ENCODE assay signal across 17 cellular contexts in genomic region chrX:6574762-6575161, GRCh38. TPM values are rescaled to one million over a fixed set of nuclear protein-coding genes. Genes with fewer than 3 reads are reported as not detected.
DNase-seq lines count a peak whose midpoint lies in the region; ATAC-seq and TF ChIP-seq lines count a peak whose summit lies in the region.
"Had no signal": no experiment of that assay in that cellular context is flagged by ENCODE, and none has a peak within 500 bp of the region (broad histone marks: within the 10 kb centered on the region; RNA-seq: fewer than 3 reads in every experiment).

No MANE protein-coding gene starts in this region.

- TF ChIP-seq CTCF in 22Rv1 (IDR thresholded peaks at IDR 0.05), result peak; percentile 33; the same call in 1 of the 2 replicates
- TF ChIP-seq CTCF in GM12865 (IDR thresholded peaks at IDR 0.05; ENCODE audit: insufficient read depth, low read depth, low read length, missing control alignments), result peak; percentile 22
- peak; percentile 74 for TF ChIP-seq CTCF in endodermal cell (conservative IDR thresholded peaks at IDR 0.05)
- no peak for TF ChIP-seq CTCF in hepatocyte (IDR thresholded peaks at IDR 0.05; ENCODE audit: poor library complexity)

- ATAC-seq in GM18861 (IDR thresholded peaks at IDR 0.05; ENCODE audit: unreplicated experiment) (no peak), T-helper 17 cell (no peak)
- ATAC-seq: activated CD8-positive, alpha-beta T cell treated with anti-CD3 and anti-CD28 coated beads, Interleukin-2, amount 10 ng/mL, durations not matched to agents 7 days and 5 days; left ventricle myocardium superior had no signal

- no peak overlapping the region for H3K9ac ChIP-seq in endodermal cell (ENCODE audit: extremely low read depth, low read length, poor library complexity, severe bottlenecking)

- H3K27ac Mint-ChIP-seq in endodermal cell (no peak overlapping the region), T-helper 17 cell (no peak overlapping the region)
- H3K27ac Mint-ChIP-seq: activated CD8-positive, alpha-beta T cell treated with anti-CD3 and anti-CD28 coated beads, Interleukin-2, amount 10 ng/mL, durations not matched to agents 7 days and 5 days; naive B cell had no signal

- H3K4me1 ChIP-seq in endodermal cell (ENCODE audit: control insufficient read depth, insufficient read depth, low read length) (no peaks in the 10 kb centered on the region), hepatocyte (ENCODE audit: insufficient read depth) (no peaks in the 10 kb centered on the region)
- H3K4me1 ChIP-seq: adrenal gland, prostate gland had no signal

- H3K4me3 ChIP-seq in GM12865 (ENCODE audit: low read depth, low read length), result no peak overlapping the region
- H3K4me3 ChIP-seq in endodermal cell (ENCODE audit: low read length), result no peak overlapping the region
- no peak overlapping the region for H3K4me3 ChIP-seq in hepatocyte
- H3K4me3 ChIP-seq: adrenal gland, prostate gland had no signal

- H3K36me3 Mint-ChIP-seq in endodermal cell (ENCODE audit: low read depth), result no peaks in the 10 kb centered on the region
- H3K36me3 Mint-ChIP-seq in T-helper 17 cell (ENCODE audit: low read depth), result no peaks in the 10 kb centered on the region
- H3K36me3 Mint-ChIP-seq: naive B cell had no signal

- H4K20me1 ChIP-seq in hepatocyte (ENCODE audit: insufficient read depth, poor library complexity, severe bottlenecking), result no peaks in the 10 kb centered on the region

- no peaks in the 10 kb centered on the region for H3K79me2 ChIP-seq in hepatocyte

- H3K9me2 ChIP-seq in hepatocyte (replicated peaks; ENCODE audit: insufficient read depth), result no peaks in the 10 kb centered on the region

- no peaks in the 10 kb centered on the region for H3K27me3 Mint-ChIP-seq in endodermal cell (ENCODE audit: insufficient read depth)
- no peaks in the 10 kb centered on the region for H3K27me3 Mint-ChIP-seq in T-helper 17 cell
- H3K27me3 Mint-ChIP-seq: naive B cell had no signal

- 77 to 83% methylated on average over 1 to 4 of the region's 5 CpGs for WGBS in endodermal cell (ENCODE audit: insufficient coverage in 1 of 2, insufficient read length in 1 of 2), 2 experiments
- WGBS in hepatocyte (ENCODE audit: low lambda C conversion rate, missing lambda C conversion rate), result 72% methylated on average over 5 of the region's 5 CpGs

- no peak overlapping the region for H3K4me3 Mint-ChIP-seq in endodermal cell
- H3K4me3 Mint-ChIP-seq in T-helper 17 cell, result no peak overlapping the region
- H3K4me3 Mint-ChIP-seq: activated CD8-positive, alpha-beta T cell treated with anti-CD3 and anti-CD28 coated beads, Interleukin-2, amount 10 ng/mL, durations not matched to agents 7 days and 5 days; naive B cell had no signal

- H3K36me3 ChIP-seq in endodermal cell (ENCODE audit: control insufficient read depth, insufficient read depth, low read length) (no peaks in the 10 kb centered on the region), hepatocyte (replicated peaks; ENCODE audit: insufficient read depth, low read depth) (no peaks in the 10 kb centered on the region)
- H3K36me3 ChIP-seq: adrenal gland, prostate gland had no signal

- no peak overlapping the region for H2AFZ ChIP-seq in hepatocyte

- no peak overlapping the region for H3K4me2 ChIP-seq in hepatocyte

- H3K27ac ChIP-seq in 22Rv1 (no peak overlapping the region), endodermal cell (ENCODE audit: low read depth, low read length) (no peak overlapping the region), hepatocyte (no peak overlapping the region)
- H3K27ac ChIP-seq: adrenal gland, prostate gland had no signal

- H3K4me1 Mint-ChIP-seq in endodermal cell (peaks cover 2% of the 10 kb centered on the region), T-helper 17 cell (no peaks in the 10 kb centered on the region)
- H3K4me1 Mint-ChIP-seq: naive B cell had no signal

- DNase-seq in GM12865 (ENCODE audit: low read depth) (peak; percentile 0), NAMALWA (ENCODE audit: low spot score) (peak; percentile 15), endodermal cell (peak; percentile 67), hepatocyte (ENCODE audit: low spot score) (no peak), T-helper 17 cell (no peak), SHP77 treated with DMSO at 0.1 percent for 48 hours (lab: John Stamatoyannopoulos, UW) (no peak)
- DNase-seq: activated CD8-positive, alpha-beta T cell treated with anti-CD3 and anti-CD28 coated beads, Interleukin-2, amount 10 ng/mL, durations not matched to agents 7 days and 5 days; adrenal gland; foreskin fibroblast; left ventricle myocardium superior; naive B cell; NCI-H1092; stimulated activated CD4-positive, alpha-beta T cell treated with anti-CD3 and anti-CD28 coated beads, Interleukin-15, amount 100 ng/mL, for 24 hours had no signal

- H3K27me3 ChIP-seq in endodermal cell (ENCODE audit: control insufficient read depth, insufficient read depth, low read length, poor library complexity, severe bottlenecking) (no peaks in the 10 kb centered on the region), hepatocyte (no peaks in the 10 kb centered on the region)
- H3K27me3 ChIP-seq: adrenal gland had no signal

- H3K9me3 Mint-ChIP-seq in endodermal cell, result no peaks in the 10 kb centered on the region

- no peaks in the 10 kb centered on the region for H3K9me3 ChIP-seq in endodermal cell (ENCODE audit: control insufficient read depth, low read length)
- H3K9me3 ChIP-seq in hepatocyte (ENCODE audit: low read depth), result no peaks in the 10 kb centered on the region
- no peaks in the 10 kb centered on the region for H3K9me3 ChIP-seq in T-helper 17 cell (ENCODE audit: control insufficient read depth, low read length, poor library complexity, severe bottlenecking)
- H3K9me3 ChIP-seq: adrenal gland, prostate gland had no signal

RNA-seq across cellular contexts. Expression of gene VCX3A, which starts 39.8 kb away (rescaled TPM):
- total RNA-seq in endodermal cell (under 1 TPM in 1 of 2 donors, not detected in 1; 0.66 TPM), hepatocyte (0.53 TPM in 1 of 2 replicates, not detected in the other), T-helper 17 cell (not detected)
- polyA plus RNA-seq in endodermal cell (2013, experiment 1 of 2), result 0.28 TPM
- polyA plus RNA-seq in endodermal cell (2013, experiment 2 of 2), result 0.41 TPM
- polyA plus RNA-seq in hepatocyte, result not detected in 2 replicates
- total RNA-seq: activated CD8-positive, alpha-beta T cell treated with anti-CD3 and anti-CD28 coated beads, Interleukin-2, amount 10 ng/mL, durations not matched to agents 7 days and 5 days; adrenal gland; cerebellum; left ventricle myocardium superior had no signal

Comparison
In these comparisons a context has a peak if more than half of its experiments do, and no peak if none do; other contexts are left out.
1. DNase-seq: peak in GM12865 (single experiment), NAMALWA (single experiment) and endodermal cell (single experiment); none in hepatocyte (single experiment), T-helper 17 cell (0 of 3) and SHP77 treated with DMSO at 0.1 percent for 48 hours (single experiment).